Comparison of ENCODE assay signal across 20 cellular contexts in the genomic region with DNA sequence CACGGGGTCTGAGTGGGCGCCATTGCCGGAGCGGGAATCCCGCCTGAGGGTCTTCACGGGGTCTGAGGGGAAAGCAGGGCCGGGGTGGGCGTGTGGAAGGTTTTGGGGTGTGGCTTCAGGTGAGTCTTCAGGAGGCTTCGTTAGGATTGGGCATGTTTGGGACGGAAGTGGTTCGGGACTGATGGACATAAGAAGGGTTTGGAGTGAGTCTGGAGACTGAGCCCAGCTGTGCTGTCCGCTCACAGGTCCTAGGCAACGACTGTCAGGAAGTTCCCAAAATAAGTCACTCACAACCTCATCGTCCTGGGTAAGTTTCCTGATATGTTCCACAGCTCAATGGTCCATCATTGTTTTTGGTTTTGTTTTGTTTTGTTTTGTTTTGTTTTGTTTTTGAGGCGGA.
"Had no signal": no experiment of that assay in that cellular context is flagged by ENCODE, and none has a peak within 500 bp of the region (broad histone marks: within the 10 kb centered on the region; RNA-seq: fewer than 3 reads in every experiment).

No MANE protein-coding gene starts in this region.

- H3K4me3 Mint-ChIP-seq: activated CD8-positive, alpha-beta T cell treated with anti-CD3 and anti-CD28 coated beads, Interleukin-2, amount 10 ng/mL, durations not matched to agents 7 days and 5 days; natural killer cell treated with Interleukin-12 subunit alpha and Interleukin-12 subunit beta and Interleukin-15 and Interleukin-18, amount 100 ng/mL, for 72 hours had no signal

- H3K9me3 Mint-ChIP-seq: natural killer cell treated with Interleukin-12 subunit alpha and Interleukin-12 subunit beta and Interleukin-15 and Interleukin-18, amount 100 ng/mL, for 72 hours; stimulated activated naive B cell treated with anti-CD40 and anti-IgM and Interleukin-4, amounts not matched to agents 10 μg/mL and 1 μg/mL and 100 μg/mL, for 72 hours had no signal

- H3K27ac Mint-ChIP-seq: activated CD8-positive, alpha-beta T cell treated with anti-CD3 and anti-CD28 coated beads, Interleukin-2, amount 10 ng/mL, durations not matched to agents 7 days and 5 days; natural killer cell treated with Interleukin-12 subunit alpha and Interleukin-12 subunit beta and Interleukin-15 and Interleukin-18, amount 100 ng/mL, for 72 hours; stimulated activated naive B cell treated with anti-CD40 and anti-IgM and Interleukin-4, amounts not matched to agents 10 μg/mL and 1 μg/mL and 100 μg/mL, for 72 hours had no signal

- H3K4me3 ChIP-seq: adrenal gland, body of pancreas, gastroesophageal sphincter, left ventricle myocardium inferior, sigmoid colon, upper lobe of right lung had no signal

- H3K4me1 ChIP-seq: adrenal gland, body of pancreas, gastroesophageal sphincter, sigmoid colon, upper lobe of right lung had no signal

- H3K27ac ChIP-seq: adrenal gland, body of pancreas, epithelial cell of prostate, gastroesophageal sphincter, left ventricle myocardium inferior, sigmoid colon, upper lobe of right lung, VCaP had no signal

- DNase-seq: activated CD8-positive, alpha-beta memory T cell treated with anti-CD3 and anti-CD28 coated beads, Interleukin-2, amount 50 U/mL, for 48 hours; activated CD8-positive, alpha-beta T cell treated with anti-CD3 and anti-CD28 coated beads, Interleukin-2, amount 10 ng/mL, durations not matched to agents 7 days and 5 days; activated naive CD4-positive, alpha-beta T cell treated with Interleukin-2 at 50 U/mL for 16 hours; adrenal gland; body of pancreas; central memory CD4-positive, alpha-beta T cell; cortex of kidney; effector memory CD4-positive, alpha-beta T cell; islet precursor cell; left ventricle myocardium inferior; mesenchymal stem cell; sigmoid colon; stimulated activated CD4-positive, alpha-beta T cell treated with anti-CD3 and anti-CD28 coated beads, Interleukin-2, amount 100 ng/mL, for 24 hours; stimulated activated naive B cell treated with anti-CD40 and anti-IgM and Interleukin-4, amounts not matched to agents 10 μg/mL and 1 μg/mL and 100 μg/mL, for 72 hours; T-helper 9 cell; upper lobe of right lung had no signal

- H3K9me3 ChIP-seq: adrenal gland, body of pancreas, gastroesophageal sphincter, left ventricle myocardium inferior, sigmoid colon, upper lobe of right lung had no signal

- ATAC-seq: activated CD8-positive, alpha-beta T cell treated with anti-CD3 and anti-CD28 coated beads, Interleukin-2, amount 10 ng/mL, durations not matched to agents 7 days and 5 days; body of pancreas; gastroesophageal sphincter; natural killer cell treated with Interleukin-12 subunit alpha and Interleukin-12 subunit beta and Interleukin-15 and Interleukin-18, amount 100 ng/mL, for 72 hours; stimulated activated naive B cell treated with anti-CD40 and anti-IgM and Interleukin-4, amounts not matched to agents 10 μg/mL and 1 μg/mL and 100 μg/mL, for 72 hours; upper lobe of right lung had no signal

- H3K36me3 Mint-ChIP-seq: natural killer cell treated with Interleukin-12 subunit alpha and Interleukin-12 subunit beta and Interleukin-15 and Interleukin-18, amount 100 ng/mL, for 72 hours; stimulated activated naive B cell treated with anti-CD40 and anti-IgM and Interleukin-4, amounts not matched to agents 10 μg/mL and 1 μg/mL and 100 μg/mL, for 72 hours had no signal

- H3K27me3 ChIP-seq: adrenal gland, upper lobe of right lung had no signal

- H3K36me3 ChIP-seq: adrenal gland, gastroesophageal sphincter, left ventricle myocardium inferior, sigmoid colon, upper lobe of right lung had no signal
